20 cellular contexts compared by ENCODE assay signal in genomic region chr10:60979667-60980104, GRCh38. TPM values are rescaled to one million over a fixed set of nuclear protein-coding genes. Genes with fewer than 3 reads are reported as not detected.
DNase-seq lines count a peak whose midpoint lies in the region; ATAC-seq, FAIRE-seq and TF ChIP-seq lines count a peak whose summit lies in the region.
"Had no signal": no experiment of that assay in that cellular context is flagged by ENCODE, and none has a peak within 500 bp of the region (broad histone marks: within the 10 kb centered on the region; RNA-seq: fewer than 3 reads in every experiment).

No MANE protein-coding gene starts in this region.

- peak; percentile 49 for FAIRE-seq in A549 (lab: Jason Lieb, UNC)
- FAIRE-seq: GM12892, H1, HTR-8/SVneo had no signal

- H3K4me3 Mint-ChIP-seq in nephron: no peak overlapping the region

- H2BK15ac ChIP-seq in IMR-90 (ENCODE audit: low read depth, low read length): no peak overlapping the region

- H3K27me3 ChIP-seq in IMR-90 (ENCODE audit: control insufficient read depth, insufficient read depth, low read length) (no peaks in the 10 kb centered on the region), tibial nerve (no peaks in the 10 kb centered on the region)
- H3K27me3 ChIP-seq: Peyer's patch had no signal

- H3K4me1 ChIP-seq in A549 (peaks cover 61% of the 10 kb centered on the region), IMR-90 (ENCODE audit: control insufficient read depth, insufficient read depth, low read length) (0 out of 2 replicates have a peak, but pooled peaks cover 2% of the 10 kb centered on the region), tibial nerve (no peaks in the 10 kb centered on the region)
- H3K4me1 ChIP-seq: Peyer's patch had no signal

- no peak overlapping the region for H4K5ac ChIP-seq in IMR-90 (ENCODE audit: low read depth, low read length)

- no peak overlapping the region for H3K18ac ChIP-seq in IMR-90 (ENCODE audit: low read depth, low read length)

- H3K4me2 ChIP-seq in A549 (peak overlapping the region; percentile 78; the same call in 1 of the 3 replicates), IMR-90 (ENCODE audit: low read depth, low read length) (no peak overlapping the region)

- TF ChIP-seq POLR2A in A549 (IDR thresholded peaks at IDR 0.05; ENCODE audit: low read length) (no peak), IMR-90 (IDR thresholded peaks at IDR 0.05; ENCODE audit: low read depth, low read length) (no peak), tibial nerve (IDR thresholded peaks at IDR 0.05) (no peak)

- no peak overlapping the region; the same call in 1 of the 2 replicates for H3K14ac ChIP-seq in IMR-90 (replicated peaks; ENCODE audit: low read depth, low read length)

- peak overlapping the region; percentile 23; the same call in 1 of the 2 replicates for H4K91ac ChIP-seq in IMR-90 (ENCODE audit: insufficient read depth, low read depth, low read length)

- no peak overlapping the region for H2AK5ac ChIP-seq in IMR-90 (ENCODE audit: low read depth, low read length)

- no peak overlapping the region for H3K56ac ChIP-seq in IMR-90 (ENCODE audit: extremely low read depth, insufficient read depth, low read length)

- peaks cover 50% of the 10 kb centered on the region for H3K4me1 Mint-ChIP-seq in nephron

- no peaks in the 10 kb centered on the region for H3K36me3 Mint-ChIP-seq in nephron (ENCODE audit: low read depth)

- no peaks in the 10 kb centered on the region for H3K36me3 ChIP-seq in IMR-90 (ENCODE audit: control insufficient read depth, insufficient read depth, low read length)
- no peaks in the 10 kb centered on the region for H3K36me3 ChIP-seq in tibial nerve
- H3K36me3 ChIP-seq: Peyer's patch had no signal

- H3K27ac Mint-ChIP-seq in nephron: peak overlapping the region; percentile 11 to 20 (median 16)

- no TSS peak for BruUV-seq in IMR-90 (replicated peaks; lab: Mats Ljungman, UMichigan)

- no peaks in the 10 kb centered on the region for H3K79me1 ChIP-seq in IMR-90 (ENCODE audit: low read depth in 1 of 2, low read length in 2 of 2)

- no peak overlapping the region for H2BK120ac ChIP-seq in IMR-90 (ENCODE audit: low read depth, low read length)

- no peak overlapping the region for H2AK9ac ChIP-seq in IMR-90 (replicated peaks; ENCODE audit: low read depth, low read length, poor library complexity)

- dilution Hi-C loops in IMR-90 (cut with HindIII; ENCODE audit: low sequenced_read_pairs, unreplicated experiment): no loop called here

- H3K23ac ChIP-seq in IMR-90 (ENCODE audit: low read depth, low read length): no peak overlapping the region

- POLR2A ChIA-PET in A549 (lab: Yijun Ruan, JAX): no interaction called here
- POLR2A ChIA-PET in IMR-90 (lab: Charles Lee; ENCODE audit: unreplicated experiment): no interaction called here

- no peak for TF ChIP-seq CTCF in A549 (IDR thresholded peaks at IDR 0.05)
- TF ChIP-seq CTCF in IMR-90 (conservative IDR thresholded peaks at IDR 0.05; ENCODE audit: low read depth, low read length): no peak
- no peak for TF ChIP-seq CTCF in nephron (IDR thresholded peaks at IDR 0.05; ENCODE audit: unreplicated experiment in 3 of 3)
- TF ChIP-seq CTCF in tibial nerve (IDR thresholded peaks at IDR 0.05): no peak

- H2BK5ac ChIP-seq in IMR-90 (ENCODE audit: low read depth, low read length, poor library complexity, severe bottlenecking): no peak overlapping the region

- intact Hi-C loops in IMR-90 (cut with micrococcal nuclease): no loop called here

- no peaks in the 10 kb centered on the region for H3K27me3 Mint-ChIP-seq in nephron (ENCODE audit: low read depth)

- no peak overlapping the region for H2AFZ ChIP-seq in IMR-90 (replicated peaks; ENCODE audit: low read length, poor library complexity)

- peak overlapping the region; percentile 10; the same call in 1 of the 2 replicates for H3K4ac ChIP-seq in IMR-90 (ENCODE audit: low read depth, low read length)

- TF ChIP-seq RAD21 in A549 (conservative IDR thresholded peaks at IDR 0.05 in 1 of 2, IDR thresholded peaks at IDR 0.05 in 1 of 2) (no peak), IMR-90 (IDR thresholded peaks at IDR 0.05; ENCODE audit: low read length) (no peak)

- no peak overlapping the region for H2BK20ac ChIP-seq in IMR-90 (ENCODE audit: low read depth, low read length)

- no peaks in the 10 kb centered on the region for H3K9me3 Mint-ChIP-seq in nephron

- no peak overlapping the region for H3K4me3 ChIP-seq in A549
- no peak overlapping the region for H3K4me3 ChIP-seq in IMR-90 (ENCODE audit: insufficient read depth, low read depth, low read length)
- H3K4me3 ChIP-seq in tibial nerve: no peak overlapping the region
- H3K4me3 ChIP-seq: Peyer's patch, SK-N-MC had no signal

- no peak overlapping the region for H4K8ac ChIP-seq in IMR-90 (ENCODE audit: low read depth in 2 of 2, low read length in 2 of 2)

- peaks cover 5% of the 10 kb centered on the region; the same call in 1 of the 2 replicates for H3K9me1 ChIP-seq in IMR-90 (ENCODE audit: insufficient read depth, low read length)

- no peak overlapping the region for H3K9ac ChIP-seq in IMR-90 (ENCODE audit: low read depth, low read length)

- CTCF ChIA-PET in A549 (lab: Yijun Ruan, JAX): interaction anchor here (1.2 to 1.5 kb wide), 2 partner anchors 15 to 163 kb away, joined by 3 read pairs; no protein-coding TSS in a partner anchor
- CTCF ChIA-PET in IMR-90 (lab: Yijun Ruan, JAX): no interaction called here

- in situ Hi-C loops in IMR-90 (cut with MboI; ENCODE audit: low sequenced_read_pairs): no loop called here

- 74% methylated on average over 3 of the region's 3 CpGs for WGBS in A549 (ENCODE audit: missing lambda C conversion rate)
- 71% methylated on average over 1 of the region's 3 CpGs; no CpG with 5 or more reads in 1 of the 2 experiments for WGBS in IMR-90 (ENCODE audit: extremely low coverage in 2 of 2, insufficient read length in 1 of 2), 2 experiments
- WGBS in tibial nerve, 2 donors: 65% methylated on average over 3 of the region's 3 CpGs

- TF ChIP-seq EP300 in A549 (IDR thresholded peaks at IDR 0.05) (no peak), tibial nerve (IDR thresholded peaks at IDR 0.05) (no peak)

- DNase-seq in A549 (ENCODE audit: low read depth in 1 of 2, low spot score in 1 of 2) (no peak), IMR-90 (no peak), dermis blood vessel endothelial cell (peak; percentile 58), T-helper 2 cell (no peak), tibial nerve (ENCODE audit: low spot score in 2 of 2) (no peak)
- DNase-seq: C1 segment of cervical spinal cord, DMS153, NCI-H1436, NCI-H2081, NCI-H524, Peyer's patch, Right ventricle myocardium superior had no signal

- H4K20me1 ChIP-seq in IMR-90 (ENCODE audit: insufficient read depth, low read length): no peaks in the 10 kb centered on the region

- H3K27ac ChIP-seq in A549 (peak overlapping the region; percentile 82 to 85), IMR-90 (ENCODE audit: insufficient read depth, low read length) (no peak overlapping the region), tibial nerve (no peak overlapping the region)
- H3K27ac ChIP-seq: HL-60, Peyer's patch, SK-N-MC had no signal

- ATAC-seq in A549: no peak
- no peak for ATAC-seq in IMR-90 (ENCODE audit: low read depth)
- ATAC-seq in HG02852 (IDR thresholded peaks at IDR 0.05; ENCODE audit: unreplicated experiment): no peak
- no peak for ATAC-seq in GM19035 (IDR thresholded peaks at IDR 0.05; ENCODE audit: unreplicated experiment)

- no peaks in the 10 kb centered on the region for H3K9me3 ChIP-seq in A549
- no peaks in the 10 kb centered on the region for H3K9me3 ChIP-seq in IMR-90 (ENCODE audit: control insufficient read depth, insufficient read depth, low read length)
- no peaks in the 10 kb centered on the region for H3K9me3 ChIP-seq in tibial nerve
- H3K9me3 ChIP-seq: Peyer's patch had no signal

TF ChIP-seq in A549, 52 proteins besides CTCF, POLR2A, EP300 and RAD21 (continues in another document):
- TF ChIP-seq, protein P1, sequence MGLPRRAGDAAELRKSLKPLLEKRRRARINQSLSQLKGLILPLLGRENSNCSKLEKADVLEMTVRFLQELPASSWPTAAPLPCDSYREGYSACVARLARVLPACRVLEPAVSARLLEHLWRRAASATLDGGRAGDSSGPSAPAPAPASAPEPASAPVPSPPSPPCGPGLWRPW (IDR thresholded peaks at IDR 0.05): no peak
- TF ChIP-seq CHD2 (IDR thresholded peaks at IDR 0.05; ENCODE audit: low read length, partially characterized antibody) (no peak), FOSB (CRISPR knock-in tag; IDR thresholded peaks at IDR 0.05) (no peak), SREBF2 (IDR thresholded peaks at IDR 0.05) (no peak), KDM1A (IDR thresholded peaks at IDR 0.05; ENCODE audit: low read depth) (no peak), MAFK (IDR thresholded peaks at IDR 0.05; ENCODE audit: partially characterized antibody) (no peak), NPAS2 (CRISPR knock-in tag; IDR thresholded peaks at IDR 0.05; ENCODE audit: borderline replicate concordance) (no peak)

TF ChIP-seq in IMR-90, 13 proteins besides CTCF, POLR2A, EP300 and RAD21 (continues in another document):
- no peak for TF ChIP-seq USF2 (IDR thresholded peaks at IDR 0.05; ENCODE audit: low read depth, low read length)
- no peak for TF ChIP-seq CEBPB (IDR thresholded peaks at IDR 0.05; ENCODE audit: low read depth, low read length)
- no peak for TF ChIP-seq FOS (IDR thresholded peaks at IDR 0.05; ENCODE audit: low read depth, low read length)
- TF ChIP-seq RFX5 (IDR thresholded peaks at IDR 0.05; ENCODE audit: low read depth, low read length): no peak
- TF ChIP-seq NFE2L2 (IDR thresholded peaks at IDR 0.05; ENCODE audit: low read depth, low read length): no peak
- no peak for TF ChIP-seq MXI1 (IDR thresholded peaks at IDR 0.05; ENCODE audit: borderline replicate concordance, low read depth, low read length)
- TF ChIP-seq RCOR1 (IDR thresholded peaks at IDR 0.05; ENCODE audit: insufficient replicate concordance, low read length): no peak

RNA-seq across cellular contexts. Expression of gene RHOBTB1, which starts 35.7 kb away (rescaled TPM):
- 24.7 TPM in 2 replicates for polyA plus RNA-seq in A549 (2011; rRNA removed)
- 4.3 and 4.9 TPM in 2 replicates for polyA plus RNA-seq in A549 (2012; cell fraction: cytosol; rRNA removed)
- polyA plus RNA-seq in A549 (2012; cell fraction: nucleus; rRNA removed): 2.6 and 4.2 TPM in 2 replicates
- 5.3 to 6.6 TPM (median 5.7 TPM) in 3 replicates for polyA plus RNA-seq in A549 (2017; fragmentation: RNase III; extraction: RNeasy Plus Mini Kit Qiagen cat#74134 plus additional on column Dnase treatment)
- polyA minus RNA-seq in A549 (2011; rRNA and poly(A)+ RNA removed): 19.1 and 23.7 TPM in 2 replicates
- total RNA-seq in IMR-90 (2012; rRNA removed): 15.2 and 18.9 TPM in 2 replicates
- 8.8 and 8.9 TPM in 2 replicates for polyA plus RNA-seq in IMR-90 (2012; rRNA removed)
- 3.7 and 4.9 TPM in 2 replicates for polyA plus RNA-seq in IMR-90 (2012; cell fraction: cytosol; rRNA removed)
- polyA plus RNA-seq in IMR-90 (2012; cell fraction: nucleus; rRNA removed; ENCODE audit: low replicate concordance): 3.6 and 19.2 TPM in 2 replicates
- 38.6 and 45.6 TPM in 2 replicates for total RNA-seq in dermis blood vessel endothelial cell
- total RNA-seq in tibial nerve: 10 to 100 TPM in 1 of 4 donors, 1 to 10 TPM in 3; 5.7 to 28.2 (median 5.9) TPM

Comparison
In these comparisons a context has a peak if more than half of its experiments do, and no peak if none do; other contexts are left out.
1. H3K27ac ChIP-seq: peak in A549 (2 of 2); none in IMR-90 (single experiment) and tibial nerve (0 of 4).